27 cellular contexts compared by ENCODE assay signal in genomic region chrX:26915064-26915463, GRCh38.
A peak's percentile ranks its signal among the peaks of the same experiment; 100 is the strongest.
DNase-seq lines count a peak whose midpoint lies in the region; ATAC-seq and TF ChIP-seq lines count a peak whose summit lies in the region.
"Had no signal": no experiment of that assay in that cellular context is flagged by ENCODE, and none has a peak within 500 bp of the region (broad histone marks: within the 10 kb centered on the region; RNA-seq: fewer than 3 reads in every experiment).

No MANE protein-coding gene starts in this region.

- H3K9me3 ChIP-seq in stomach (no peaks in the 10 kb centered on the region), heart left ventricle (no peaks in the 10 kb centered on the region)
- H3K9me3 ChIP-seq: ascending aorta, lower lobe of right lung, thoracic aorta, uterus had no signal

- H3K4me3 ChIP-seq in choroid plexus epithelial cell (ENCODE audit: low read depth, low read length): no peak overlapping the region
- no peak overlapping the region for H3K4me3 ChIP-seq in stomach
- no peak overlapping the region for H3K4me3 ChIP-seq in heart left ventricle
- H3K4me3 ChIP-seq: ascending aorta, GM23338, lower lobe of right lung, mucosa of descending colon, SK-N-MC, skin epidermis, thoracic aorta, uterus had no signal

- TF ChIP-seq POLR2A in stomach (IDR thresholded peaks at IDR 0.05): no peak
- TF ChIP-seq POLR2A in heart left ventricle (IDR thresholded peaks at IDR 0.05): no peak

- no peak for TF ChIP-seq CTCF in choroid plexus epithelial cell (conservative IDR thresholded peaks at IDR 0.05; ENCODE audit: low read depth, low read length)
- TF ChIP-seq CTCF in stomach (IDR thresholded peaks at IDR 0.05): no peak
- no peak for TF ChIP-seq CTCF in heart left ventricle (IDR thresholded peaks at IDR 0.05)

- H3K27ac ChIP-seq in stomach (no peak overlapping the region), heart left ventricle (no peak overlapping the region)
- H3K27ac ChIP-seq: ascending aorta, lower lobe of right lung, RWPE1, SK-N-MC, skin epidermis, thoracic aorta, uterus had no signal

- WGBS in stomach, 5 donors: 33 to 47% (median 41%) methylated on average over 2 of the region's 2 CpGs
- WGBS in heart left ventricle, 4 donors: 38 to 76% (median 62%) methylated on average over 2 of the region's 2 CpGs

- ATAC-seq in HG03442 (IDR thresholded peaks at IDR 0.05; ENCODE audit: unreplicated experiment): no peak
- no peak for ATAC-seq in heart left ventricle
- ATAC-seq: GM23338; lower lobe of right lung; mucosa of descending colon; natural killer cell treated with Interleukin-12 subunit alpha and Interleukin-12 subunit beta and Interleukin-15 and Interleukin-18, amount 100 ng/mL, for 72 hours; stimulated activated naive CD8-positive, alpha-beta T cell treated with anti-CD3 and anti-CD28 coated beads, Interleukin-15, Interleukin-2, amounts not matched to agents 100 U/mL and 50 U/mL, for 24 hours had no signal

- TF ChIP-seq EP300 in stomach (IDR thresholded peaks at IDR 0.05): no peak

- no peaks in the 10 kb centered on the region for H3K4me1 ChIP-seq in stomach
- no peaks in the 10 kb centered on the region for H3K4me1 ChIP-seq in heart left ventricle
- H3K4me1 ChIP-seq: ascending aorta, lower lobe of right lung, uterus had no signal

- H3K27me3 ChIP-seq in stomach (no peaks in the 10 kb centered on the region), heart left ventricle (no peaks in the 10 kb centered on the region)
- H3K27me3 ChIP-seq: ascending aorta had no signal

- peak; percentile 73 for DNase-seq in DMS53 treated with DMSO at 0.1 percent for 48 hours (lab: John Stamatoyannopoulos, UW; ENCODE audit: unreplicated experiment)
- peak; percentile 36 for DNase-seq in NCI-H69 (lab: John Stamatoyannopoulos, UW)
- peak; percentile 11 for DNase-seq in choroid plexus epithelial cell (ENCODE audit: low read depth)
- DNase-seq in iris pigment epithelial cell (ENCODE audit: low read depth): peak; percentile 45
- DNase-seq in stomach: no peak
- no peak for DNase-seq in DMS153 treated with DMSO at 0.1 percent for 48 hours (lab: John Stamatoyannopoulos, UW; ENCODE audit: unreplicated experiment)
- no peak for DNase-seq in heart left ventricle
- DNase-seq: activated CD4-positive, alpha-beta memory T cell treated with anti-CD3 and anti-CD28 coated beads, Interleukin-2, amount 10 ng/mL, durations not matched to agents 7 days and 5 days; activated CD4-positive, CD25-positive, alpha-beta regulatory T cell treated with anti-CD3 and anti-CD28 coated beads, Interleukin-2, amount 50 U/mL, for 72 hours; activated CD8-positive, alpha-beta memory T cell treated with anti-CD3 and anti-CD28 coated beads, Interleukin-2, amount 50 U/mL, for 48 hours; central memory CD4-positive, alpha-beta T cell; kidney; lower lobe of right lung; mucosa of descending colon; NCI-H1436; NCI-H524; retina; stimulated activated naive CD8-positive, alpha-beta T cell treated with anti-CD3 and anti-CD28 coated beads, Interleukin-15, Interleukin-2, amounts not matched to agents 100 U/mL and 50 U/mL, for 24 hours; uterus had no signal

- no peaks in the 10 kb centered on the region for H3K36me3 ChIP-seq in stomach
- no peaks in the 10 kb centered on the region for H3K36me3 ChIP-seq in heart left ventricle
- H3K36me3 ChIP-seq: ascending aorta, lower lobe of right lung, thoracic aorta, uterus had no signal

- intact Hi-C loops in stomach (cut with DNase I; ENCODE audit: low total_unique reads) (no loop called here), heart left ventricle (cut with DNase I) (no loop called here)

Comparison
In these comparisons a context has a peak if more than half of its experiments do, and no peak if none do; other contexts are left out.
1. DNase-seq: peak in DMS53 treated with DMSO at 0.1 percent for 48 hours (single experiment), NCI-H69 (single experiment), choroid plexus epithelial cell (single experiment) and iris pigment epithelial cell (single experiment); none in stomach (single experiment), DMS153 treated with DMSO at 0.1 percent for 48 hours (single experiment) and heart left ventricle (0 of 5).